ENCODE assay signal across 34 cellular contexts in genomic region chr14:79476552-79476951, GRCh38.
"Had no signal": no experiment of that assay in that cellular context is flagged by ENCODE, and none has a peak within 500 bp of the region (broad histone marks: within the 10 kb centered on the region; RNA-seq: fewer than 3 reads in every experiment).

No MANE protein-coding gene starts in this region.

- H3K4me3 ChIP-seq: adrenal gland, body of pancreas, breast epithelium had no signal

- H3K27ac ChIP-seq: adrenal gland, body of pancreas, brain microvascular endothelial cell, breast epithelium, VCaP had no signal

- H3K4me1 ChIP-seq: adrenal gland, body of pancreas, breast epithelium had no signal

- DNase-seq: activated B cell treated with CpG ODN at 0.5 μM for 24 hours; activated CD4-positive, alpha-beta memory T cell treated with anti-CD3 and anti-CD28 coated beads for 36 hours; activated CD4-positive, alpha-beta T cell treated with anti-CD3 and anti-CD28 coated beads for 4 hours; activated CD4-positive, alpha-beta T cell treated with anti-CD3 and anti-CD28 coated beads, Interleukin-2, amount 10 ng/mL, durations not matched to agents 24 days and 14 days; activated CD4-positive, alpha-beta T cell treated with anti-CD3 and anti-CD28 coated beads, Interleukin-2, amount 50 U/mL, for 1 hour; activated CD4-positive, alpha-beta T cell treated with anti-CD3 and anti-CD28 coated beads, Interleukin-2, amount 50 U/mL, for 4 hours; activated CD4-positive, CD25-positive, alpha-beta regulatory T cell treated with anti-CD3 and anti-CD28 coated beads, Interleukin-2, amount 50 U/mL, for 72 hours; activated CD8-positive, alpha-beta memory T cell treated with anti-CD3 and anti-CD28 coated beads, Interleukin-2, amount 50 U/mL, for 4 hours; activated CD8-positive, alpha-beta T cell treated with anti-CD3 and anti-CD28 coated beads for 36 hours; activated effector memory CD4-positive, alpha-beta T cell treated with anti-CD3 and anti-CD28 coated beads, Interleukin-2, amount 50 U/mL, for 16 hours; activated gamma-delta T cell treated with Interleukin-2 at 50 U/mL for 16 hours; activated naive CD4-positive, alpha-beta T cell; activated naive CD4-positive, alpha-beta T cell treated with anti-CD3 and anti-CD28 coated beads for 36 hours; activated naive CD4-positive, alpha-beta T cell treated with anti-CD3 and anti-CD28 coated beads, Interleukin-2, amount 50 U/mL, for 16 hours; activated naive CD8-positive, alpha-beta T cell treated with anti-CD3 and anti-CD28 coated beads for 36 hours; activated T-cell treated with anti-CD3 and anti-CD28 coated beads for 4 hours; activated T-cell treated with anti-CD3 and anti-CD28 coated beads, Interleukin-2, amount 50 U/mL, for 1 hour; activated T-cell treated with anti-CD3 and anti-CD28 coated beads, Interleukin-2, amount 50 U/mL, for 4 hours; activated T-cell treated with anti-CD3 and anti-CD28 coated beads, Interleukin-2, amount 50 U/mL, for 72 hours; amniotic stem cell; aorta; body of pancreas; brain microvascular endothelial cell; central memory CD4-positive, alpha-beta T cell; T-helper 1 cell; T-helper 2 cell; T-helper 9 cell had no signal

- FAIRE-seq: astrocyte, TTC549 had no signal

- H3K27me3 ChIP-seq: adrenal gland, body of pancreas, brain microvascular endothelial cell, breast epithelium had no signal

- ATAC-seq: activated CD8-positive, alpha-beta T cell treated with anti-CD3 and anti-CD28 coated beads for 36 hours; activated naive CD4-positive, alpha-beta T cell treated with anti-CD3 and anti-CD28 coated beads, Interleukin-2, amount 50 U/mL, for 72 hours; activated T-cell treated with anti-CD3 and anti-CD28 coated beads, Interleukin-2, amount 50 U/mL, for 4 hours; activated T-cell treated with anti-CD3 and anti-CD28 coated beads, Interleukin-2, amount 50 U/mL, for 72 hours; activated T-helper 17 cell treated with anti-CD3 and anti-CD28 coated beads, Interleukin-2, amount 50 U/mL, for 72 hours; body of pancreas had no signal

- H3K36me3 ChIP-seq: adrenal gland, brain microvascular endothelial cell, breast epithelium had no signal

- H3K9me3 ChIP-seq: adrenal gland, body of pancreas, breast epithelium had no signal
